In the genomic region with DNA sequence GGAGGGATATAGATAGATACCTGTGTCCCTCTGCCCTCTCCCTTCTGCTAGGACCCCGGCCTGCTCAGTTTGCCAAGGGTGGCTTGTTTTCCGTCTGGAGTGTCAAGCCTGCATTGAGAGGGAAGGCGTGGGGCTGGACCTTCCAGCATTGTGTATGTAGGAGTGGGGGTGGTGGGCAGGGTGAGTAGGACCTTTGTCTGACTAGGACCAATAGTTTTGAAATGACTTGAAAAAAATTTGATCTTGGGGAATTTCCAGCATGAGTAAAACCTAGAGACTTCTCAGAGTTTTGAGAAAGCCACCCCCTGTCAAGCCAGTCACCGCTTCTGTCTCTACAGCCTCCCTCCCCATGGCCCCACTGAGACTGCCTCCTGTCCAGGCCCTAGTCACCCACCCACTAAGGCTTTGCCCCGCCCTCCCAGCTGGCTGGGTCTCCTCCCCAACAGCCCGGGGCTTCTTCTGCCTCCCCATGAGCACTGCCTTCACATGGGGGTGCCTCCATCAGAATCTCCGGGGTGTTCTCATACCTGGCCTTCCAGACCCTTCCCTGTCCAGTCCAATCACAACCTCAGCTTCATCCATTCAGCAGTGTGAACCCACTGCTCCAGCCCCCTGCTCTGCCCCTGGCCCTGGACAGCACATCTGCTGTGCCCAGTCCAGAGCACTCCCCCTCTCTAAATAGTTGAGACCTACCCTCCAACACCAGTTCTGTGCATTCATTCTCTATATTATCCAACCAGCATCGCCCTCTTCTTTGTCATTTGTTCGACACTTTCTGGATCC, we compare ENCODE assay signal across 7 cellular contexts.
A peak's percentile ranks its signal among the peaks of the same experiment; 100 is the strongest.
DNase-seq lines count a peak whose midpoint lies in the region; ATAC-seq and TF ChIP-seq lines count a peak whose summit lies in the region.

No MANE protein-coding gene starts in this region.

- TF ChIP-seq EP300 in transverse colon (IDR thresholded peaks at IDR 0.05; ENCODE audit: low read depth): no peak

- no peaks in the 10 kb centered on the region for H3K9me3 ChIP-seq in transverse colon

- TF ChIP-seq CTCF in transverse colon (IDR thresholded peaks at IDR 0.05): no peak

- H3K27me3 ChIP-seq in transverse colon: no peaks in the 10 kb centered on the region

- 68 to 100% methylated on average over 2 to 9 of the region's 9 CpGs for WGBS in transverse colon (ENCODE audit: low coverage in 1 of 2), 2 donors

- no peaks in the 10 kb centered on the region for H3K36me3 ChIP-seq in transverse colon

- no peaks in the 10 kb centered on the region for H3K4me1 ChIP-seq in transverse colon

- H3K4me3 ChIP-seq in transverse colon: no peak overlapping the region

- intact Hi-C loops in transverse colon (cut with DNase I; ENCODE audit: low total_unique reads): no loop called here

- peak; percentile 94 for DNase-seq in activated CD4-positive, alpha-beta T cell treated with anti-CD3 and anti-CD28 coated beads for 48 hours
- DNase-seq in germinal center (ENCODE audit: low spot score): peak; percentile 42
- DNase-seq in transverse colon: peak; percentile 18
- no peak for DNase-seq in cerebellar nuclear complex (lab: John Stamatoyannopoulos, UW)
- no peak for DNase-seq in DMS53 (lab: John Stamatoyannopoulos, UW)

- peak; percentile 47 for TF ChIP-seq POLR2A in GM19099 (IDR thresholded peaks at IDR 0.05; ENCODE audit: extremely low read depth, insufficient read length, low read depth)
- no peak for TF ChIP-seq POLR2A in transverse colon (IDR thresholded peaks at IDR 0.05)

- no peak overlapping the region for H3K27ac ChIP-seq in transverse colon

- in situ Hi-C loops in transverse colon (cut with MboI; ENCODE audit: low pct_ligation_motif_present in 1 of 4, low pct_unique_long_range_greater_than_20kb in 1 of 4, low sequenced_read_pairs in 3 of 4): no loop called here

- ATAC-seq in HG02973 (IDR thresholded peaks at IDR 0.05; ENCODE audit: unreplicated experiment): peak; percentile 89

Comparison
In these comparisons a context has a peak if more than half of its experiments do, and no peak if none do; other contexts are left out.
1. DNase-seq: peak in activated CD4-positive, alpha-beta T cell treated with anti-CD3 and anti-CD28 coated beads for 48 hours (single experiment), germinal center (single experiment) and transverse colon (single experiment); none in cerebellar nuclear complex (0 of 2) and DMS53 (single experiment).